In genomic region chr15:40255033-40255432, GRCh38 we compare ENCODE assay signal across 32 cellular contexts. TPM values are rescaled to one million over a fixed set of nuclear protein-coding genes. Genes with fewer than 3 reads are reported as not detected.
"Had no signal": no experiment of that assay in that cellular context is flagged by ENCODE, and none has a peak within 500 bp of the region (broad histone marks: within the 10 kb centered on the region; RNA-seq: fewer than 3 reads in every experiment).

No MANE protein-coding gene starts in this region.

- H3K9me3 ChIP-seq: adrenal gland, ascending aorta, left ventricle myocardium inferior, sigmoid colon, testis, vagina had no signal

- H3K4me3 ChIP-seq: adrenal gland, ascending aorta, left ventricle myocardium inferior, sigmoid colon, testis, vagina had no signal

- H3K36me3 ChIP-seq: adrenal gland, ascending aorta, brain microvascular endothelial cell, left ventricle myocardium inferior, sigmoid colon, vagina had no signal

- H3K36me3 Mint-ChIP-seq: activated naive CD8-positive, alpha-beta T cell; natural killer cell treated with Interleukin-12 subunit alpha and Interleukin-12 subunit beta and Interleukin-15 and Interleukin-18, amount 100 ng/mL, for 72 hours; type B pancreatic cell had no signal

- H3K9me3 Mint-ChIP-seq: activated B cell treated with CpG ODN at 0.5 μM for 24 hours; activated T-cell treated with anti-CD3 and anti-CD28 coated beads, Interleukin-2, amount 50 U/mL, for 24 hours; activated T-helper 17 cell treated with anti-CD3 and anti-CD28 coated beads, Interleukin-2, amount 50 U/mL, for 72 hours; natural killer cell treated with Interleukin-12 subunit alpha and Interleukin-12 subunit beta and Interleukin-15 and Interleukin-18, amount 100 ng/mL, for 72 hours; type B pancreatic cell had no signal

- DNase-seq: activated B cell treated with CpG ODN at 0.5 μM for 24 hours; activated CD4-positive, alpha-beta T cell treated with anti-CD3 and anti-CD28 coated beads for 36 hours; activated CD4-positive, alpha-beta T cell treated with anti-CD3 and anti-CD28 coated beads, Interleukin-2, amount 50 U/mL, for 4 hours; activated CD8-positive, alpha-beta memory T cell treated with anti-CD3 and anti-CD28 coated beads for 24 hours; activated CD8-positive, alpha-beta memory T cell treated with anti-CD3 and anti-CD28 coated beads, Interleukin-2, amount 50 U/mL, for 4 hours; activated T-cell treated with anti-CD3 and anti-CD28 coated beads, Interleukin-2, amount 50 U/mL, for 24 hours; adrenal gland; brain microvascular endothelial cell; central memory CD4-positive, alpha-beta T cell; effector memory CD4-positive, alpha-beta T cell; foreskin keratinocyte; left ventricle myocardium inferior; mammary epithelial cell; midbrain; retina; sigmoid colon; stimulated activated CD4-positive, alpha-beta T cell treated with anti-CD3 and anti-CD28 coated beads, Interleukin-2, amount 100 ng/mL, for 48 hours; stimulated activated CD8-positive, alpha-beta memory T cell treated with anti-CD3 and anti-CD28 coated beads, Interleukin-4, amount 100 ng/mL, for 48 hours; stimulated activated naive CD4-positive, alpha-beta T cell; testis had no signal

- H3K4me3 Mint-ChIP-seq: activated B cell treated with CpG ODN at 0.5 μM for 24 hours; activated CD4-positive, alpha-beta T cell treated with anti-CD3 and anti-CD28 coated beads for 36 hours; activated naive CD8-positive, alpha-beta T cell; activated T-cell treated with anti-CD3 and anti-CD28 coated beads, Interleukin-2, amount 50 U/mL, for 24 hours; activated T-helper 17 cell treated with anti-CD3 and anti-CD28 coated beads, Interleukin-2, amount 50 U/mL, for 72 hours; natural killer cell treated with Interleukin-12 subunit alpha and Interleukin-12 subunit beta and Interleukin-15 and Interleukin-18, amount 100 ng/mL, for 72 hours had no signal

- H3K27me3 ChIP-seq: adrenal gland, ascending aorta, foreskin keratinocyte, testis, vagina had no signal

- ATAC-seq: activated CD4-positive, alpha-beta T cell treated with anti-CD3 and anti-CD28 coated beads for 36 hours; activated T-helper 17 cell treated with anti-CD3 and anti-CD28 coated beads, Interleukin-2, amount 50 U/mL, for 72 hours; foreskin keratinocyte; natural killer cell treated with Interleukin-12 subunit alpha and Interleukin-12 subunit beta and Interleukin-15 and Interleukin-18, amount 100 ng/mL, for 72 hours had no signal

- H3K27ac ChIP-seq: ascending aorta, brain microvascular endothelial cell, foreskin keratinocyte, left ventricle myocardium inferior, sigmoid colon, vagina had no signal

- H3K27ac Mint-ChIP-seq: activated B cell treated with CpG ODN at 0.5 μM for 24 hours; activated CD4-positive, alpha-beta T cell treated with anti-CD3 and anti-CD28 coated beads for 36 hours; activated naive CD8-positive, alpha-beta T cell; activated T-cell treated with anti-CD3 and anti-CD28 coated beads, Interleukin-2, amount 50 U/mL, for 24 hours; activated T-helper 17 cell treated with anti-CD3 and anti-CD28 coated beads, Interleukin-2, amount 50 U/mL, for 72 hours; natural killer cell treated with Interleukin-12 subunit alpha and Interleukin-12 subunit beta and Interleukin-15 and Interleukin-18, amount 100 ng/mL, for 72 hours; progenitor cell of endocrine pancreas; type B pancreatic cell had no signal

RNA-seq across cellular contexts. Expression of gene PAK6, which starts 16.2 kb away (rescaled TPM):
- total RNA-seq: ascending aorta, dermis microvascular lymphatic vessel endothelial cell, glomerular endothelial cell, osteocyte had no signal

RNA-seq across cellular contexts. Expression of gene ANKRD63, which starts 27.8 kb away (rescaled TPM):
- total RNA-seq: activated B cell treated with CpG ODN at 0.5 μM for 24 hours; activated CD4-positive, alpha-beta T cell treated with anti-CD3 and anti-CD28 coated beads for 36 hours; activated T-helper 17 cell treated with anti-CD3 and anti-CD28 coated beads, Interleukin-2, amount 50 U/mL, for 72 hours; adrenal gland; ascending aorta; dermis microvascular lymphatic vessel endothelial cell; foreskin keratinocyte; kidney epithelial cell; left ventricle myocardium inferior; mammary epithelial cell; natural killer cell treated with Interleukin-12 subunit alpha and Interleukin-12 subunit beta and Interleukin-15 and Interleukin-18, amount 100 ng/mL, for 72 hours; progenitor cell of endocrine pancreas; vagina had no signal
- polyA plus RNA-seq: adrenal gland, esophagus, foreskin keratinocyte, mammary epithelial cell, sigmoid colon had no signal

RNA-seq across cellular contexts. Expression of gene PLCB2, which starts 52.7 kb away (rescaled TPM):
- total RNA-seq: dermis microvascular lymphatic vessel endothelial cell had no signal
